In the genomic region with DNA sequence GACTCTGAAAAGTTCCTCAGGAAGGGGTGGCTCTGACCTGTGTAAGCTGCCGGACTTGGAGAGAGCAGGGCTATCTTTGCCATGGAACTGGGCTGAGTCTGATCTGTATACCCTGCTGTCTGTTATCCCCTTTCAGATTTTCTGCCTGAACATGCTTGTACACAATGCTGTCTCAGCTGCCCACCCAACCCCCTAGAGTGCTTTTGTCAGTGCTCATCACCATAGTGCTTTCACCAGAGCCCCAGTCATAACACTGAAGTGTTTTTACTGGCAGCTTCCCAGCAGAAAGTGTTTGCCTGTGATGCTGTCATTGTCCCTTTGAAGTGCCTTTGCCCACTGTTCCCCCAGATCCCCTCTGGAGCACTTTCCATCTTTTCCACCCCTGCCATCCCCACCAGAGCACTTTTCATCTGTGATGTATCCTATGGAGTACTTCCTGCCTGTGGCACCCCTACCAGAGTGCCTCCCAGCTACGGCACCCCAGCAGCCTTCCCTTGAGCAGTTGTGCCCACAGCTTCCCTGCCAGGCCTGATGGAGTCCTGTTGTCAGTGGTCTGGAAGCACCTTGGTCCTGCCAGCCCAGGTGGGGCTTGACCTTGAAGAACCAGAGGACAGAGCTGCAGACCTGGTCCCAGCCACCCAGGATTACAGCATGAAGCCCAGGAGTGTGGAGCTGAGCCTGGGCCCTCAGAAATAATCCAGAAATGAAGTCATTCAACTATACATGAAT, we compare ENCODE assay signal across 21 cellular contexts.
A peak's percentile ranks its signal among the peaks of the same experiment; 100 is the strongest.
DNase-seq lines count a peak whose midpoint lies in the region; ATAC-seq and TF ChIP-seq lines count a peak whose summit lies in the region.
"Had no signal": no experiment of that assay in that cellular context is flagged by ENCODE, and none has a peak within 500 bp of the region (broad histone marks: within the 10 kb centered on the region; RNA-seq: fewer than 3 reads in every experiment).

No MANE protein-coding gene starts in this region.

- H3K9me2 ChIP-seq in PC-9 (ENCODE audit: insufficient read depth) (no peaks in the 10 kb centered on the region), SK-N-SH (no peaks in the 10 kb centered on the region; the same call in 1 of the 2 replicates)

- no peaks in the 10 kb centered on the region for H3K79me2 ChIP-seq in neural progenitor cell (ENCODE audit: low read depth)
- H3K79me2 ChIP-seq in PC-9 (ENCODE audit: low read depth), result no peaks in the 10 kb centered on the region
- H3K79me2 ChIP-seq in SK-N-SH (ENCODE audit: insufficient read depth), result no peaks in the 10 kb centered on the region
- H3K79me2 ChIP-seq: hepatocyte had no signal

- no peaks in the 10 kb centered on the region for H3K4me1 ChIP-seq in neural progenitor cell
- H3K4me1 ChIP-seq in PC-9 (replicated peaks; ENCODE audit: insufficient read depth), result no peaks in the 10 kb centered on the region
- no peaks in the 10 kb centered on the region for H3K4me1 ChIP-seq in SK-N-SH (ENCODE audit: control insufficient read depth in 1 of 2, insufficient read depth in 2 of 2, low read depth in 1 of 2, low read length in 1 of 2)
- H3K4me1 ChIP-seq: BLaER1 treated with 17β-estradiol and CSF1 and Interleukin-3, amounts not matched to agents 10 nM and 100 nM had no signal

- H3K4me2 ChIP-seq in neural progenitor cell, result no peak overlapping the region
- no peak overlapping the region for H3K4me2 ChIP-seq in PC-9
- no peak overlapping the region for H3K4me2 ChIP-seq in SK-N-SH
- H3K4me2 ChIP-seq: BLaER1 treated with 17β-estradiol and CSF1 and Interleukin-3, amounts not matched to agents 10 nM and 100 nM; hepatocyte had no signal

- H3K4me3 Mint-ChIP-seq in neural progenitor cell, result no peak overlapping the region
- H3K4me3 Mint-ChIP-seq: IgD-negative memory B cell; naive thymus-derived CD4-positive, alpha-beta T cell had no signal

- H3K4me3 ChIP-seq in neural progenitor cell (no peak overlapping the region), PC-9 (no peak overlapping the region), SK-N-SH (ENCODE audit: low read depth in 2 of 2, low read length in 1 of 2) (no peak overlapping the region)
- H3K4me3 ChIP-seq: BLaER1 treated with 17β-estradiol and CSF1 and Interleukin-3, amounts not matched to agents 10 nM and 100 nM; cardiac muscle cell; hepatocyte had no signal

- H3K36me3 Mint-ChIP-seq in neural progenitor cell, result peaks cover 6% of the 10 kb centered on the region
- H3K36me3 Mint-ChIP-seq: IgD-negative memory B cell had no signal

- DNase-seq in DMS153 treated with DMSO at 0.1 percent for 48 hours (lab: John Stamatoyannopoulos, UW; ENCODE audit: unreplicated experiment), result peak; percentile 66
- DNase-seq in NCI-H1417 treated with DMSO at 0.1 percent for 48 hours (lab: John Stamatoyannopoulos, UW), result peak; percentile 10
- DNase-seq in NCI-H774 (lab: John Stamatoyannopoulos, UW), result peak; percentile 76
- peak; percentile 46 for DNase-seq in neural progenitor cell (ENCODE audit: low spot score)
- no peak for DNase-seq in PC-9
- DNase-seq in activated gamma-delta T cell treated with Interleukin-2 at 50 U/mL for 16 hours, result no peak
- DNase-seq in SK-N-SH, result no peak
- DNase-seq: activated CD4-positive, alpha-beta T cell treated with anti-CD3 and anti-CD28 coated beads for 4 hours; dermis blood vessel endothelial cell; kidney; mesendoderm; naive thymus-derived CD4-positive, alpha-beta T cell; small intestine; stimulated activated CD4-positive, alpha-beta T cell treated with anti-CD3 and anti-CD28 coated beads, Interleukin-4, amount 100 ng/mL, for 24 hours had no signal

- intact Hi-C loops in PC-9 (cut with micrococcal nuclease; ENCODE audit: unreplicated experiment), result no loop called here

- no peak for TF ChIP-seq EP300 in SK-N-SH (IDR thresholded peaks at IDR 0.05; ENCODE audit: borderline replicate concordance in 1 of 2, low read depth in 1 of 2, low read length in 1 of 2)

- H3K27ac Mint-ChIP-seq in neural progenitor cell, result peak overlapping the region; percentile 78
- H3K27ac Mint-ChIP-seq: IgD-negative memory B cell; naive thymus-derived CD4-positive, alpha-beta T cell had no signal

- no peak for TF ChIP-seq RAD21 in SK-N-SH (IDR thresholded peaks at IDR 0.05; ENCODE audit: low read length)

- no peak for ATAC-seq in HG03565 (IDR thresholded peaks at IDR 0.05; ENCODE audit: unreplicated experiment)
- ATAC-seq: HCT116; naive thymus-derived CD4-positive, alpha-beta T cell had no signal

- H3K27ac ChIP-seq in neural progenitor cell (no peak overlapping the region), PC-9 (no peak overlapping the region), SK-N-SH (ENCODE audit: low read depth in 2 of 2, low read length in 1 of 2) (no peak overlapping the region)
- H3K27ac ChIP-seq: BLaER1 treated with 17β-estradiol and CSF1 and Interleukin-3, amounts not matched to agents 10 nM and 100 nM; cardiac muscle cell; hepatocyte; HL-60 had no signal

- H3K9me3 ChIP-seq in neural progenitor cell (ENCODE audit: low read depth) (no peaks in the 10 kb centered on the region), PC-9 (ENCODE audit: insufficient read depth, low read depth) (peaks cover 9% of the 10 kb centered on the region; the same call in 1 of the 2 replicates), SK-N-SH (no peaks in the 10 kb centered on the region)

- WGBS in SK-N-SH (ENCODE audit: low lambda C conversion rate), result 15% methylated on average over 2 of the region's 2 CpGs

- POLR2A ChIA-PET in PC-9 (lab: Charles Lee; ENCODE audit: unreplicated experiment) (no interaction called here), SK-N-SH (lab: Yijun Ruan, JAX) (no interaction called here)

- peaks cover 5% of the 10 kb centered on the region for H3K27me3 Mint-ChIP-seq in neural progenitor cell (ENCODE audit: insufficient read depth, low read depth)
- H3K27me3 Mint-ChIP-seq: IgD-negative memory B cell had no signal

- H3K9ac ChIP-seq in neural progenitor cell, result no peak overlapping the region
- no peak overlapping the region for H3K9ac ChIP-seq in SK-N-SH
- H3K9ac ChIP-seq: BLaER1 treated with 17β-estradiol and CSF1 and Interleukin-3, amounts not matched to agents 10 nM and 100 nM had no signal

- H3K27me3 ChIP-seq in neural progenitor cell, result no peaks in the 10 kb centered on the region
- no peaks in the 10 kb centered on the region for H3K27me3 ChIP-seq in PC-9 (ENCODE audit: insufficient read depth, low read depth)
- no peaks in the 10 kb centered on the region for H3K27me3 ChIP-seq in SK-N-SH (ENCODE audit: insufficient read depth)
- H3K27me3 ChIP-seq: BLaER1 treated with 17β-estradiol and CSF1 and Interleukin-3, amounts not matched to agents 10 nM and 100 nM; cardiac muscle cell; hepatocyte had no signal

- H4K20me1 ChIP-seq in neural progenitor cell (ENCODE audit: low read depth) (no peaks in the 10 kb centered on the region), PC-9 (ENCODE audit: insufficient read depth) (no peaks in the 10 kb centered on the region), SK-N-SH (ENCODE audit: insufficient read depth) (no peaks in the 10 kb centered on the region)
- H4K20me1 ChIP-seq: BLaER1 treated with 17β-estradiol and CSF1 and Interleukin-3, amounts not matched to agents 10 nM and 100 nM had no signal

- H3F3A ChIP-seq in neural progenitor cell (ENCODE audit: low read depth) (no peaks in the 10 kb centered on the region), PC-9 (ENCODE audit: insufficient read depth, low read depth) (no peaks in the 10 kb centered on the region), SK-N-SH (replicated peaks; ENCODE audit: insufficient read depth) (no peaks in the 10 kb centered on the region)

- TF ChIP-seq CTCF in neural progenitor cell (IDR thresholded peaks at IDR 0.05) (no peak), PC-9 (conservative IDR thresholded peaks at IDR 0.05) (no peak), SK-N-SH (IDR thresholded peaks at IDR 0.05) (no peak)

- peaks cover 14% of the 10 kb centered on the region for H3K4me1 Mint-ChIP-seq in neural progenitor cell
- H3K4me1 Mint-ChIP-seq: IgD-negative memory B cell; naive thymus-derived CD4-positive, alpha-beta T cell had no signal

- H3K9me3 Mint-ChIP-seq in neural progenitor cell, result peaks cover 35% of the 10 kb centered on the region

- CTCF ChIA-PET in PC-9 (lab: Charles Lee) (no interaction called here), SK-N-SH (lab: Yijun Ruan, JAX) (no interaction called here)

- H2AFZ ChIP-seq in neural progenitor cell (replicated peaks) (no peak overlapping the region), PC-9 (no peak overlapping the region), SK-N-SH (ENCODE audit: low read depth) (no peak overlapping the region)
- H2AFZ ChIP-seq: hepatocyte had no signal

- no peaks in the 10 kb centered on the region for H3K36me3 ChIP-seq in neural progenitor cell
- no peaks in the 10 kb centered on the region for H3K36me3 ChIP-seq in PC-9 (ENCODE audit: low read depth)
- no peaks in the 10 kb centered on the region for H3K36me3 ChIP-seq in SK-N-SH (replicated peaks in 1 of 2; ENCODE audit: control insufficient read depth in 1 of 2, insufficient read depth in 2 of 2, low read length in 1 of 2)
- H3K36me3 ChIP-seq: BLaER1 treated with 17β-estradiol and CSF1 and Interleukin-3, amounts not matched to agents 10 nM and 100 nM; cardiac muscle cell had no signal

- no TSS peak for BruUV-seq in PC-9 (replicated peaks; lab: Mats Ljungman, UMichigan)

TF ChIP-seq in SK-N-SH, 30 proteins besides CTCF, POLR2A, EP300 and RAD21 (continues in another document):
- TF ChIP-seq, protein P1, sequence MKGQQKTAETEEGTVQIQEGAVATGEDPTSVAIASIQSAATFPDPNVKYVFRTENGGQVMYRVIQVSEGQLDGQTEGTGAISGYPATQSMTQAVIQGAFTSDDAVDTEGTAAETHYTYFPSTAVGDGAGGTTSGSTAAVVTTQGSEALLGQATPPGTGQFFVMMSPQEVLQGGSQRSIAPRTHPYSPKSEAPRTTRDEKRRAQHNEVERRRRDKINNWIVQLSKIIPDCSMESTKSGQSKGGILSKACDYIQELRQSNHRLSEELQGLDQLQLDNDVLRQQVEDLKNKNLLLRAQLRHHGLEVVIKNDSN (IDR thresholded peaks at IDR 0.05; ENCODE audit: borderline replicate concordance, low read depth), result no peak
- TF ChIP-seq JUND (IDR thresholded peaks at IDR 0.05) (no peak), SMC3 (IDR thresholded peaks at IDR 0.05; ENCODE audit: low read depth, low read length) (no peak), MEF2A (IDR thresholded peaks at IDR 0.05; ENCODE audit: borderline replicate concordance, low read depth) (no peak), FOXM1 (IDR thresholded peaks at IDR 0.05; ENCODE audit: low read depth) (no peak), NRF1 (IDR thresholded peaks at IDR 0.05; ENCODE audit: low read depth, low read length) (no peak), CHD2 (IDR thresholded peaks at IDR 0.05; ENCODE audit: low read length, partially characterized antibody) (no peak), POLR2AphosphoS5 (IDR thresholded peaks at IDR 0.05; ENCODE audit: low read depth, low read length) (no peak)
- TF ChIP-seq, protein P2, sequence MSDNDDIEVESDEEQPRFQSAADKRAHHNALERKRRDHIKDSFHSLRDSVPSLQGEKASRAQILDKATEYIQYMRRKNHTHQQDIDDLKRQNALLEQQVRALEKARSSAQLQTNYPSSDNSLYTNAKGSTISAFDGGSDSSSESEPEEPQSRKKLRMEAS (IDR thresholded peaks at IDR 0.05; ENCODE audit: low read depth), result no peak

Comparison
In these comparisons a context has a peak if more than half of its experiments do, and no peak if none do; other contexts are left out.
1. DNase-seq: peak in DMS153 treated with DMSO at 0.1 percent for 48 hours (single experiment), NCI-H1417 treated with DMSO at 0.1 percent for 48 hours (single experiment), NCI-H774 (single experiment) and neural progenitor cell (single experiment); none in PC-9 (0 of 2), activated gamma-delta T cell treated with Interleukin-2 at 50 U/mL for 16 hours (single experiment) and SK-N-SH (single experiment).